21 cellular contexts compared by ENCODE assay signal in genomic region chr17:66803474-66803951, GRCh38. TPM values are rescaled to one million over a fixed set of nuclear protein-coding genes. Genes with fewer than 3 reads are reported as not detected.
DNase-seq lines count a peak whose midpoint lies in the region; ATAC-seq lines count a peak whose summit lies in the region.
"Had no signal": no experiment of that assay in that cellular context is flagged by ENCODE, and none has a peak within 500 bp of the region (broad histone marks: within the 10 kb centered on the region; RNA-seq: fewer than 3 reads in every experiment).

No MANE protein-coding gene starts in this region.

- no peak overlapping the region for H2AK5ac ChIP-seq in neuronal stem cell (ENCODE audit: low read depth, low read length)

- no peak overlapping the region for H2BK120ac ChIP-seq in neuronal stem cell (ENCODE audit: low read depth, low read length)

- 45% methylated on average over 19 of the region's 19 CpGs for WGBS in HUES64
- WGBS in neuronal stem cell (ENCODE audit: extremely low coverage in 2 of 2, insufficient read length in 2 of 2, insufficient replicate concordance in 1 of 2), 2 donors = no CpG with 5 or more reads among the region's 19 CpGs

- H3K4ac ChIP-seq in neuronal stem cell (ENCODE audit: low read length) = no peak overlapping the region

- no peaks in the 10 kb centered on the region for H3K9me3 ChIP-seq in HUES64 (ENCODE audit: insufficient read depth, low read depth, low read length)
- no peaks in the 10 kb centered on the region for H3K9me3 ChIP-seq in iPS-15b (ENCODE audit: control insufficient read depth, insufficient read depth, low read length)
- no peaks in the 10 kb centered on the region for H3K9me3 ChIP-seq in neuronal stem cell (replicated peaks in 1 of 2; ENCODE audit: control insufficient read depth in 2 of 2, insufficient read depth in 1 of 2, low read depth in 1 of 2, low read length in 2 of 2)
- H3K9me3 ChIP-seq: A549, BLaER1 had no signal

- H3K27ac ChIP-seq in HUES64 (ENCODE audit: low read depth, low read length) (peak overlapping the region; percentile 32; the same call in 1 of the 2 replicates), neuronal stem cell (replicated peaks; ENCODE audit: low read length) (no peak overlapping the region)
- H3K27ac ChIP-seq: A549, BLaER1, HL-60, SK-N-MC had no signal

- H3K27me3 ChIP-seq in HUES64 (ENCODE audit: insufficient read depth, low read length) (no peaks in the 10 kb centered on the region), iPS-15b (ENCODE audit: control insufficient read depth, insufficient read depth, low read length) (no peaks in the 10 kb centered on the region), neuronal stem cell (ENCODE audit: control insufficient read depth in 3 of 3, insufficient read depth in 3 of 3, low read depth in 1 of 3, low read length in 3 of 3) (no peaks in the 10 kb centered on the region)
- H3K27me3 ChIP-seq: BLaER1 had no signal

- H4K91ac ChIP-seq in neuronal stem cell (ENCODE audit: low read depth, low read length, poor library complexity) = no peak overlapping the region

- no peaks in the 10 kb centered on the region for H3K79me1 ChIP-seq in neuronal stem cell (ENCODE audit: low read depth, low read length)

- H2BK5ac ChIP-seq in neuronal stem cell (ENCODE audit: low read length) = no peak overlapping the region

- ATAC-seq in HG02759 (IDR thresholded peaks at IDR 0.05; ENCODE audit: unreplicated experiment) = no peak
- ATAC-seq in HG03175 (IDR thresholded peaks at IDR 0.05; ENCODE audit: unreplicated experiment) = no peak
- ATAC-seq: A549; CD8-positive, alpha-beta T cell; GM12878 had no signal

- peak overlapping the region; percentile 14 for H2BK12ac ChIP-seq in neuronal stem cell (ENCODE audit: low read length)

- H4K8ac ChIP-seq in neuronal stem cell (ENCODE audit: low read depth, low read length) = no peak overlapping the region

- H3K4me2 ChIP-seq in neuronal stem cell (ENCODE audit: insufficient read depth, low read length, poor library complexity, severe bottlenecking) = no peak overlapping the region
- H3K4me2 ChIP-seq: A549, BLaER1 had no signal

- H3K4me1 ChIP-seq in HUES64 (ENCODE audit: insufficient read depth, low read length) (peaks cover 20% of the 10 kb centered on the region), iPS-15b (ENCODE audit: control insufficient read depth, insufficient read depth, low read length) (peaks cover 14% of the 10 kb centered on the region), neuronal stem cell (ENCODE audit: control insufficient read depth in 2 of 2, insufficient read depth in 1 of 2, low read depth in 1 of 2, low read length in 2 of 2) (peaks cover 9 to 23% of the 10 kb centered on the region in 2 donors)
- H3K4me1 ChIP-seq: A549 had no signal

- H3K36me3 ChIP-seq in HUES64 (ENCODE audit: insufficient read depth, low read length) = no peaks in the 10 kb centered on the region
- H3K36me3 ChIP-seq in iPS-15b (ENCODE audit: control insufficient read depth, insufficient read depth, low read length) = no peaks in the 10 kb centered on the region
- no peaks in the 10 kb centered on the region for H3K36me3 ChIP-seq in neuronal stem cell (replicated peaks in 1 of 2; ENCODE audit: control insufficient read depth in 2 of 2, insufficient read depth in 2 of 2, low read length in 2 of 2)
- H3K36me3 ChIP-seq: BLaER1 had no signal

- DNase-seq in ELF-1 (ENCODE audit: low read depth, low spot score) (peak; percentile 61), neuronal stem cell (ENCODE audit: low spot score) (no peak), middle frontal gyrus (ENCODE audit: extremely low spot score, low spot score) (no peak)
- DNase-seq: Calu3; CD8-positive, alpha-beta T cell; MM.1S; NCI-H1092 treated with DMSO at 0.1 percent for 48 hours; NCI-H2081; NCI-H2171 treated with DMSO at 0.1 percent for 48 hours; NCI-H446; OCI-M1; SHP77 had no signal

- H3K9ac ChIP-seq in HUES64 (ENCODE audit: low read depth, low read length) (no peak overlapping the region), iPS-15b (ENCODE audit: low read depth, low read length) (peak overlapping the region; percentile 37), neuronal stem cell (ENCODE audit: low read depth, low read length, poor library complexity) (no peak overlapping the region)
- H3K9ac ChIP-seq: BLaER1 had no signal

- peak overlapping the region; percentile 12 for H2AFZ ChIP-seq in neuronal stem cell (ENCODE audit: low read length)

- H3K14ac ChIP-seq in neuronal stem cell (ENCODE audit: low read length) = peak overlapping the region; percentile 41

- H3K23ac ChIP-seq in neuronal stem cell (ENCODE audit: low read depth, low read length, poor library complexity) = no peak overlapping the region

- no peak overlapping the region for H2BK15ac ChIP-seq in neuronal stem cell (ENCODE audit: low read length)

- H3K4me3 ChIP-seq in HUES64 (ENCODE audit: low read length) (no peak overlapping the region), iPS-15b (ENCODE audit: low read depth, low read length) (no peak overlapping the region), neuronal stem cell (ENCODE audit: low read length in 2 of 2) (no peak overlapping the region)
- H3K4me3 ChIP-seq: A549, BLaER1, GM12878, SK-N-MC had no signal

- H3K18ac ChIP-seq in neuronal stem cell (ENCODE audit: low read length) = peak overlapping the region; percentile 61

RNA-seq across cellular contexts. Expression of gene CACNG5, which starts 31.4 kb away (rescaled TPM):
- polyA plus RNA-seq in HUES64 (2013, experiment 1 of 2) = 0.30 TPM
- 0.89 TPM for polyA plus RNA-seq in HUES64 (2013, experiment 2 of 2)
- not detected for polyA plus RNA-seq in neuronal stem cell (2013, experiment 1 of 2)
- polyA plus RNA-seq in neuronal stem cell (2013, experiment 2 of 2) = not detected
- polyA plus RNA-seq: GM12878 had no signal
